ENCODE assay signal across 16 cellular contexts in the genomic region with DNA sequence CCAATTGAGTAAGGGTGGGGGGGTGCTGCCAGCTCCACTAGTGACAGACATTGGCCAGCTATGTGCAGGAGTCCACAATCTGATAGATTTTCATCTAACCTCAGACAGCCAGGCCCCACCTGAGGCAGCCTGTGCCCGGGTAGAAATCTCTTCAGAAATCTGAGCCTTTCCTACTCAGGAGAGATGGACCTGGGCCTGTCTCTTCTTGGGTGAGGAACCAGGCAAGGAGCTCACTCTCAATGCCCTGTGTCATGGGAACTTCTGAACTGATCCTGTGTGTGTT.
DNase-seq lines count a peak whose midpoint lies in the region; ATAC-seq and TF ChIP-seq lines count a peak whose summit lies in the region.
"Had no signal": no experiment of that assay in that cellular context is flagged by ENCODE, and none has a peak within 500 bp of the region (broad histone marks: within the 10 kb centered on the region; RNA-seq: fewer than 3 reads in every experiment).

No MANE protein-coding gene starts in this region.

- BruUV-seq in Calu3 (replicated peaks; lab: Mats Ljungman, UMichigan): no TSS peak

- peaks cover 0 to 6% (median 2%) of the 10 kb centered on the region in 3 donors for H3K27me3 Mint-ChIP-seq in immature natural killer cell (ENCODE audit: low read depth in 3 of 3)
- H3K27me3 Mint-ChIP-seq in stimulated activated naive B cell treated with anti-CD40 and anti-IgM and Interleukin-4, amounts not matched to agents 10 μg/mL and 1 μg/mL and 100 μg/mL, for 72 hours: no peaks in the 10 kb centered on the region
- no peaks in the 10 kb centered on the region for H3K27me3 Mint-ChIP-seq in Calu3 (ENCODE audit: unreplicated experiment)
- H3K27me3 Mint-ChIP-seq: activated CD8-positive, alpha-beta T cell treated with anti-CD3 and anti-CD28 coated beads for 36 hours; stimulated activated memory B cell treated with anti-CD40 and anti-IgM and Interleukin-4, amounts not matched to agents 10 μg/mL and 1 μg/mL and 100 μg/mL, for 72 hours had no signal

- H3K27ac Mint-ChIP-seq in immature natural killer cell (peak overlapping the region in 5 of 6 donors; percentile 57 to 77 (median 67)), Calu3 (ENCODE audit: unreplicated experiment) (no peak overlapping the region)
- peak overlapping the region; percentile 10 for H3K27ac Mint-ChIP-seq in stimulated activated naive B cell treated with anti-CD40 and anti-IgM and Interleukin-4, amounts not matched to agents 10 μg/mL and 1 μg/mL and 100 μg/mL, for 72 hours
- H3K27ac Mint-ChIP-seq: activated CD8-positive, alpha-beta T cell treated with anti-CD3 and anti-CD28 coated beads for 36 hours; stimulated activated memory B cell treated with anti-CD40 and anti-IgM and Interleukin-4, amounts not matched to agents 10 μg/mL and 1 μg/mL and 100 μg/mL, for 72 hours had no signal

- TF ChIP-seq CTCF in Calu3 (IDR thresholded peaks at IDR 0.05; ENCODE audit: unreplicated experiment): no peak

- intact Hi-C loops in Calu3 (cut with micrococcal nuclease; ENCODE audit: unreplicated experiment): no loop called here

- H3K9me3 Mint-ChIP-seq in immature natural killer cell (no peaks in the 10 kb centered on the region), Calu3 (ENCODE audit: low read depth, unreplicated experiment) (no peaks in the 10 kb centered on the region)
- H3K9me3 Mint-ChIP-seq in stimulated activated naive B cell treated with anti-CD40 and anti-IgM and Interleukin-4, amounts not matched to agents 10 μg/mL and 1 μg/mL and 100 μg/mL, for 72 hours: no peaks in the 10 kb centered on the region
- H3K9me3 Mint-ChIP-seq: activated CD8-positive, alpha-beta T cell treated with anti-CD3 and anti-CD28 coated beads for 36 hours; stimulated activated memory B cell treated with anti-CD40 and anti-IgM and Interleukin-4, amounts not matched to agents 10 μg/mL and 1 μg/mL and 100 μg/mL, for 72 hours had no signal

- peaks cover 59 to 82% of the 10 kb centered on the region in 2 donors for H3K4me1 Mint-ChIP-seq in immature natural killer cell
- H3K4me1 Mint-ChIP-seq in stimulated activated naive B cell treated with anti-CD40 and anti-IgM and Interleukin-4, amounts not matched to agents 10 μg/mL and 1 μg/mL and 100 μg/mL, for 72 hours: peaks cover 36 to 39% of the 10 kb centered on the region in 2 donors
- peaks cover 45% of the 10 kb centered on the region for H3K4me1 Mint-ChIP-seq in Calu3 (ENCODE audit: low read depth, unreplicated experiment)

- H3K36me3 Mint-ChIP-seq in immature natural killer cell: peaks cover under 1 to 4% (median 3%) of the 10 kb centered on the region in 3 donors
- peaks cover 10 to 21% of the 10 kb centered on the region in 2 donors for H3K36me3 Mint-ChIP-seq in stimulated activated naive B cell treated with anti-CD40 and anti-IgM and Interleukin-4, amounts not matched to agents 10 μg/mL and 1 μg/mL and 100 μg/mL, for 72 hours
- peaks cover 24% of the 10 kb centered on the region for H3K36me3 Mint-ChIP-seq in Calu3 (ENCODE audit: insufficient read depth, unreplicated experiment)

- DNase-seq in DMS 273 (lab: John Stamatoyannopoulos, UW; ENCODE audit: unreplicated experiment) (peak; percentile 15), DMS 273 treated with DMSO at 0.1 percent for 48 hours (lab: John Stamatoyannopoulos, UW) (no peak), SK-N-DZ (ENCODE audit: low spot score) (peak; percentile 43), immature natural killer cell (no peak), Calu3 (no peak)
- DNase-seq in stimulated activated naive B cell treated with anti-CD40 and anti-IgM and Interleukin-4, amounts not matched to agents 10 μg/mL and 1 μg/mL and 100 μg/mL, for 72 hours: no peak
- DNase-seq: activated CD8-positive, alpha-beta T cell treated with anti-CD3 and anti-CD28 coated beads for 36 hours; Caco-2; foreskin melanocyte; NCI-H1694 treated with DMSO at 0.1 percent for 48 hours; NCI-H524; SHP77; stimulated activated CD4-positive, alpha-beta T cell treated with anti-CD3 and anti-CD28 coated beads, Interleukin-4, amount 100 ng/mL, for 24 hours had no signal

- ATAC-seq in stimulated activated naive B cell treated with anti-CD40 and anti-IgM and Interleukin-4, amounts not matched to agents 10 μg/mL and 1 μg/mL and 100 μg/mL, for 72 hours (replicated peaks): no peak
- ATAC-seq in HG03097 (IDR thresholded peaks at IDR 0.05; ENCODE audit: low FRiP score, unreplicated experiment) (no peak), GM18498 (IDR thresholded peaks at IDR 0.05; ENCODE audit: unreplicated experiment) (no peak)
- ATAC-seq: activated CD8-positive, alpha-beta T cell treated with anti-CD3 and anti-CD28 coated beads for 36 hours; stimulated activated memory B cell treated with anti-CD40 and anti-IgM and Interleukin-4, amounts not matched to agents 10 μg/mL and 1 μg/mL and 100 μg/mL, for 72 hours had no signal

- peak overlapping the region in 2 of 5 donors; percentile 33 to 50 for H3K4me3 Mint-ChIP-seq in immature natural killer cell
- H3K4me3 Mint-ChIP-seq in stimulated activated naive B cell treated with anti-CD40 and anti-IgM and Interleukin-4, amounts not matched to agents 10 μg/mL and 1 μg/mL and 100 μg/mL, for 72 hours: no peak overlapping the region
- H3K4me3 Mint-ChIP-seq in Calu3 (ENCODE audit: low read depth, unreplicated experiment): no peak overlapping the region
- H3K4me3 Mint-ChIP-seq: activated CD8-positive, alpha-beta T cell treated with anti-CD3 and anti-CD28 coated beads for 36 hours; stimulated activated memory B cell treated with anti-CD40 and anti-IgM and Interleukin-4, amounts not matched to agents 10 μg/mL and 1 μg/mL and 100 μg/mL, for 72 hours had no signal

- CTCF ChIA-PET in Calu3 (lab: Charles Lee): interaction anchor here (0.5 kb wide), 1 partner anchor 500 kb away, joined by 3 read pairs; no protein-coding TSS in a partner anchor

Comparison
In these comparisons a context has a peak if more than half of its experiments do, and no peak if none do; other contexts are left out.
1. DNase-seq: peak in DMS 273 (single experiment) and SK-N-DZ (single experiment); none in DMS 273 treated with DMSO at 0.1 percent for 48 hours (single experiment), immature natural killer cell (0 of 3), stimulated activated naive B cell treated with anti-CD40 and anti-IgM and Interleukin-4, amounts not matched to agents 10 μg/mL and 1 μg/mL and 100 μg/mL, for 72 hours (single experiment) and Calu3 (single experiment).